ENCODE assay signal across 34 cellular contexts in the genomic region with DNA sequence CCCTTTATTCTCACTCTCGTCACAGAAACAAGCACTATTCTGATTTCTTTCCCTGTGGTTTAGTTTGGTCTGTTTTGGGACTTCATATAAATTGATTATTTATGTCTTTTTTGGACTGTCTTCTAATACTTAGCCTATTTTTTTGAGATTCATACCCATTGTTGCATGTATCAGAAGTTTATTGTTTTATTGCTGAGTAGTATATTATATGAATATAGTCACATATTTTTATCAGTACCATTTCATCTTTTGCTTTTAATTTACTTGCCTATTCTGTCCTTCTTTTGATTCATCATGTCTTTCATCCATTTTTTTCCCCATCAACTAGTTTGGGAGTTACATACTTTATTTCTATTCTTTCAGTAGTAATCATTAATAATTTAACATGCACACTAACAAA.
"Had no signal": no experiment of that assay in that cellular context is flagged by ENCODE, and none has a peak within 500 bp of the region (broad histone marks: within the 10 kb centered on the region; RNA-seq: fewer than 3 reads in every experiment).

No MANE protein-coding gene starts in this region.

- H3K27me3 ChIP-seq: MG63 had no signal

- DNase-seq: Karpas-422, Kasumi-1, MG63, MM.1S, MV-4-11, NCI-H1048, NCI-H1092, NCI-H1092 treated with DMSO at 0.1 percent for 48 hours, NCI-H1105, NCI-H1105 treated with DMSO at 0.1 percent for 48 hours, NCI-H1417, NCI-H1417 treated with DMSO at 0.1 percent for 48 hours, NCI-H1436, NCI-H1436 treated with DMSO at 0.1 percent for 48 hours, NCI-H146, NCI-H1694, NCI-H1694 treated with DMSO at 0.1 percent for 48 hours, NCI-H187, NCI-H187 treated with DMSO at 0.1 percent for 48 hours, NCI-H1930, NCI-H2029, NCI-H2029 treated with DMSO at 0.1 percent for 48 hours, NCI-H2081, NCI-H2081 treated with DMSO at 0.1 percent for 48 hours, NCI-H2107, NCI-H2171, NCI-H2171 treated with DMSO at 0.1 percent for 48 hours, NCI-H2227 treated with DMSO at 0.1 percent for 48 hours, NCI-H226, NCI-H345, NCI-H446, NCI-H446 treated with DMSO at 0.1 percent for 48 hours, NCI-H510A, NCI-H510A treated with DMSO at 0.1 percent for 48 hours had no signal

- H3K9me3 ChIP-seq: MG63 had no signal

- H3K4me3 ChIP-seq: MG63 had no signal

- H3K36me3 ChIP-seq: MG63 had no signal
